Comparison of ENCODE assay signal across 24 cellular contexts in the genomic region with DNA sequence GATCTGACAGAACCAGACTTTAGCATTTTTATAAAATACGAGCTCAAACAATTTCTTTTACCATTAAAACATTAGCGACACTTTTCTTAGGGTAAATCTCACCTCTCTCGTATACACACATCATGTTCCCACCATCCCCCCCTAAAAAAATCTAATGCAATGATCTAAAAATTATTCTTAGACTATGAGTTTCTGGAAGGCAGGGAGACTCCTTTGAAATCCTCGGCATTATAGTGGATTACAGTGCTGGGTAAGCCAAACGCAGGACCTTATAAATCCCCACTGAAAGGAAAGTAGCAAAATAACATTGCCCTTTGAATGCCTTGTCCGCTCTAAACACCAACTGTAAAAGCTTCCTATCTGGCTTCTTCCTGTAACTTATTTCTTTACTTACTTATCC.
"Had no signal": no experiment of that assay in that cellular context is flagged by ENCODE, and none has a peak within 500 bp of the region (broad histone marks: within the 10 kb centered on the region; RNA-seq: fewer than 3 reads in every experiment).

No MANE protein-coding gene starts in this region.

- H3K9me3 Mint-ChIP-seq: naive thymus-derived CD4-positive, alpha-beta T cell; natural killer cell treated with Interleukin-12 subunit alpha and Interleukin-12 subunit beta and Interleukin-15 and Interleukin-18, amount 100 ng/mL, for 72 hours; stimulated activated naive B cell treated with anti-CD40 and anti-IgM and Interleukin-4, amounts not matched to agents 10 μg/mL and 1 μg/mL and 100 μg/mL, for 72 hours; type B pancreatic cell had no signal

- ATAC-seq: heart left ventricle; mucosa of descending colon; naive thymus-derived CD4-positive, alpha-beta T cell; natural killer cell treated with Interleukin-12 subunit alpha and Interleukin-12 subunit beta and Interleukin-15 and Interleukin-18, amount 100 ng/mL, for 72 hours; right lobe of liver; stimulated activated naive B cell treated with anti-CD40 and anti-IgM and Interleukin-4, amounts not matched to agents 10 μg/mL and 1 μg/mL and 100 μg/mL, for 72 hours; stimulated activated naive CD8-positive, alpha-beta T cell treated with anti-CD3 and anti-CD28 coated beads, Interleukin-15, Interleukin-2, amounts not matched to agents 100 U/mL and 50 U/mL, for 24 hours had no signal

- H3K9me3 ChIP-seq: heart left ventricle, left ventricle myocardium inferior, mucosa of descending colon, ovary, right atrium auricular region, right lobe of liver, stomach, suprapubic skin, tibial nerve, uterus had no signal

- H3K4me3 Mint-ChIP-seq: naive thymus-derived CD4-positive, alpha-beta T cell; natural killer cell treated with Interleukin-12 subunit alpha and Interleukin-12 subunit beta and Interleukin-15 and Interleukin-18, amount 100 ng/mL, for 72 hours; stimulated activated naive B cell treated with anti-CD40 and anti-IgM and Interleukin-4, amounts not matched to agents 10 μg/mL and 1 μg/mL and 100 μg/mL, for 72 hours; type B pancreatic cell had no signal

- H3K27ac ChIP-seq: heart left ventricle, left ventricle myocardium inferior, ovary, right lobe of liver, suprapubic skin, tibial nerve, uterus had no signal

- H3K27me3 Mint-ChIP-seq: naive thymus-derived CD4-positive, alpha-beta T cell; natural killer cell treated with Interleukin-12 subunit alpha and Interleukin-12 subunit beta and Interleukin-15 and Interleukin-18, amount 100 ng/mL, for 72 hours; stimulated activated naive B cell treated with anti-CD40 and anti-IgM and Interleukin-4, amounts not matched to agents 10 μg/mL and 1 μg/mL and 100 μg/mL, for 72 hours; type B pancreatic cell had no signal

- H3K36me3 Mint-ChIP-seq: natural killer cell treated with Interleukin-12 subunit alpha and Interleukin-12 subunit beta and Interleukin-15 and Interleukin-18, amount 100 ng/mL, for 72 hours had no signal

- H3K4me1 ChIP-seq: right atrium auricular region, right lobe of liver, tibial nerve, uterus had no signal

- H3K27ac Mint-ChIP-seq: naive thymus-derived CD4-positive, alpha-beta T cell; natural killer cell treated with Interleukin-12 subunit alpha and Interleukin-12 subunit beta and Interleukin-15 and Interleukin-18, amount 100 ng/mL, for 72 hours; stimulated activated naive B cell treated with anti-CD40 and anti-IgM and Interleukin-4, amounts not matched to agents 10 μg/mL and 1 μg/mL and 100 μg/mL, for 72 hours; type B pancreatic cell had no signal

- H3K27me3 ChIP-seq: heart left ventricle, ovary, right atrium auricular region, right lobe of liver, stomach, suprapubic skin, tibial nerve, uterus had no signal

- DNase-seq: heart left ventricle; islet precursor cell; left ventricle myocardium inferior; mesendoderm; midbrain; mucosa of descending colon; naive thymus-derived CD4-positive, alpha-beta T cell; ovary; posterior cingulate gyrus; right lobe of liver; stimulated activated CD4-positive, alpha-beta T cell treated with anti-CD3 and anti-CD28 coated beads, Interleukin-12 subunit alpha, Interleukin-12 subunit beta, amount 100 ng/mL, for 4 hours; stimulated activated CD4-positive, alpha-beta T cell treated with anti-CD3 and anti-CD28 coated beads, Interleukin-15, amount 100 ng/mL, for 24 hours; stimulated activated CD4-positive, alpha-beta T cell treated with anti-CD3 and anti-CD28 coated beads, Interleukin-2, amount 100 ng/mL, for 24 hours; stimulated activated CD4-positive, alpha-beta T cell treated with anti-CD3 and anti-CD28 coated beads, Interleukin-4, amount 100 ng/mL, for 1 hour; stimulated activated naive B cell treated with anti-CD40 and anti-IgM and Interleukin-4, amounts not matched to agents 10 μg/mL and 1 μg/mL and 100 μg/mL, for 72 hours; stimulated activated naive CD8-positive, alpha-beta T cell treated with anti-CD3 and anti-CD28 coated beads, Interleukin-15, Interleukin-2, amounts not matched to agents 100 U/mL and 50 U/mL, for 24 hours; stomach; uterus had no signal

- H3K4me3 ChIP-seq: heart left ventricle, left ventricle myocardium inferior, lung, mucosa of descending colon, ovary, right atrium auricular region, right lobe of liver, stomach, suprapubic skin, tibial nerve, uterus had no signal

- H3K4me1 Mint-ChIP-seq: stimulated activated naive B cell treated with anti-CD40 and anti-IgM and Interleukin-4, amounts not matched to agents 10 μg/mL and 1 μg/mL and 100 μg/mL, for 72 hours had no signal

- H3K36me3 ChIP-seq: ovary, right lobe of liver, uterus had no signal
